In genomic region chr3:54771050-54771449, GRCh38 we compare ENCODE assay signal across 20 cellular contexts.
"Had no signal": no experiment of that assay in that cellular context is flagged by ENCODE, and none has a peak within 500 bp of the region (broad histone marks: within the 10 kb centered on the region; RNA-seq: fewer than 3 reads in every experiment).

No MANE protein-coding gene starts in this region.

- H3K9me3 Mint-ChIP-seq: endodermal cell; natural killer cell treated with Interleukin-12 subunit alpha and Interleukin-12 subunit beta and Interleukin-15 and Interleukin-18, amount 100 ng/mL, for 72 hours had no signal

- H3K4me1 Mint-ChIP-seq: endodermal cell had no signal

- DNase-seq: cerebellar nuclear complex; dermis blood vessel endothelial cell; endodermal cell; erythroblast; foreskin melanocyte; heart left ventricle; hippocampal formation; kidney glomerular epithelial cell; mammary epithelial cell; posterior cingulate gyrus; sigmoid colon; stimulated activated CD4-positive, alpha-beta T cell treated with anti-CD3 and anti-CD28 coated beads, Interleukin-12 subunit alpha, Interleukin-12 subunit beta, amount 100 ng/mL, for 4 hours; stimulated activated CD4-positive, alpha-beta T cell treated with anti-CD3 and anti-CD28 coated beads, Interleukin-2, amount 100 ng/mL, for 48 hours; stimulated activated naive CD4-positive, alpha-beta T cell treated with Interleukin-2 at 50 U/mL for 16 hours; thyroid gland; upper lobe of left lung had no signal

- H3K9me3 ChIP-seq: heart left ventricle, sigmoid colon, thyroid gland, upper lobe of left lung, vagina had no signal

- H3K4me1 ChIP-seq: heart left ventricle, thyroid gland, upper lobe of left lung, vagina had no signal

- H3K27ac Mint-ChIP-seq: endodermal cell; natural killer cell treated with Interleukin-12 subunit alpha and Interleukin-12 subunit beta and Interleukin-15 and Interleukin-18, amount 100 ng/mL, for 72 hours had no signal

- H3K36me3 ChIP-seq: heart left ventricle, sigmoid colon, thyroid gland, upper lobe of left lung, vagina had no signal

- H3K36me3 Mint-ChIP-seq: natural killer cell treated with Interleukin-12 subunit alpha and Interleukin-12 subunit beta and Interleukin-15 and Interleukin-18, amount 100 ng/mL, for 72 hours had no signal

- H3K27me3 ChIP-seq: heart left ventricle, sigmoid colon, thyroid gland, upper lobe of left lung, vagina had no signal

- H3K27ac ChIP-seq: heart left ventricle, thyroid gland, upper lobe of left lung, vagina had no signal

- H3K4me3 Mint-ChIP-seq: endodermal cell; natural killer cell treated with Interleukin-12 subunit alpha and Interleukin-12 subunit beta and Interleukin-15 and Interleukin-18, amount 100 ng/mL, for 72 hours had no signal

- H3K4me3 ChIP-seq: heart left ventricle, sigmoid colon, skin epidermis, thyroid gland, upper lobe of left lung, vagina had no signal

- ATAC-seq: heart left ventricle; left lobe of liver; natural killer cell treated with Interleukin-12 subunit alpha and Interleukin-12 subunit beta and Interleukin-15 and Interleukin-18, amount 100 ng/mL, for 72 hours had no signal
